In the genomic region with DNA sequence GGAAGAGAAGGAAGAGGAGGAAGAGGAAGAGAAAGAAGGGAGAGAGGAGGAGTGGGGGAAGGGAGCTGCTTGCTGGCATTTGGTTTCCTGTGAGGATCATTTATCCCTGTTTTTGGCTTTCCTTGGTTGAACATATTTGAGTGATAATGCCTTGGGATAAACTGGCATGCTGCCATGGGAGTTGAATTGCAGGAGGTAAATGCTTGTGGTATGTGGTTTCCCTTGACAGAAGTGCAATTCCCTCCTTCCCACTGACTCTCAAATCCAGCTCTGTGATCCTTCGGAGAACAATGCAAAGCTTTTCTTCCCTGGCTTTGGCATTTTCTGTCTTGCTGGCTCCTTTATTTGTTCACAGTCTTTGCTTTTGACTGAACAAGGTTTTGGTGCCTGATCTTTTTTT, we compare ENCODE assay signal across 1 cellular context.
TF ChIP-seq lines count a peak whose summit lies in the region.

No MANE protein-coding gene starts in this region.

TF ChIP-seq in H1, 55 proteins besides CTCF, POLR2A, EP300 and RAD21:
- TF ChIP-seq EGR1 (IDR thresholded peaks at IDR 0.05; ENCODE audit: borderline replicate concordance, low read depth, low read length) (no peak), ASH2L (IDR thresholded peaks at IDR 0.05; ENCODE audit: low read length) (no peak), RFX5 (IDR thresholded peaks at IDR 0.05; ENCODE audit: borderline replicate concordance, low read depth, low read length) (no peak), KDM5A (IDR thresholded peaks at IDR 0.05; ENCODE audit: low read length) (no peak)
